In the genomic region with DNA sequence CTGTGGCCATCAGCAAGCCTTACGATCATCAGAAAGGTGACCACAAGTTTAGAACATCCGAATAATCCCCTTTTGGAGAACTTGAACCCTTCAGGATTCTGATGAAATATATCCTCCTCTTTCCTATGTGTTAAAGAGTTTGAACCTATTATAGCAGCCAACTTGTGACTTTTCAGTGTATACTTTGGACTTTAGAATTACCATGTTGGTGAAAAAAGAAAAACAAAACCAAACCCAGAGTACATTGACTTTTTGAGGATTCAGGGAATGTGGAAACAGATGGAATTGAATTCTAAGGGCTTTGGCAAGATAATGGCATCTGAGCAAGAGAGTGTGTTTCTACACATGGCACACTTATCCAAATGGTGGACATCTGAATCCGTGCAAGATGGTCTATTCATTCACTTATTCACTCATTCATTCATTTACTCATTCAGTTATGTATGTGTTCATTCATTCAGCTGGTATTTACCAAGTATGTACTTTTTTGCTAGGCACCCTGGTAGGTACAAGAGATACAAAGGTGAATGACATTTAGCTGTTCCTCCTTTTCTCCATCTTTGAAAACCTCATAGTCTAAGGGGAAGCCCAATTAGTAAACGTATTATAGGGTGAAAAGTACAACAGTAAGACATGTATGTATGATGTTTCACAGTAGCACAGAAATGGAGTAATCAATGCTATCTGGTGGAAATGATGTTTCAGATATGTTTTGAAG, we compare ENCODE assay signal across 21 cellular contexts.
"Had no signal": no experiment of that assay in that cellular context is flagged by ENCODE, and none has a peak within 500 bp of the region (broad histone marks: within the 10 kb centered on the region; RNA-seq: fewer than 3 reads in every experiment).

No MANE protein-coding gene starts in this region.

- H3K9me3 ChIP-seq: adrenal gland, heart left ventricle, lower lobe of right lung, thyroid gland, upper lobe of right lung had no signal

- H3K27me3 ChIP-seq: adrenal gland, heart left ventricle, neural progenitor cell, thyroid gland, upper lobe of right lung had no signal

- H3K4me1 ChIP-seq: adrenal gland, lower lobe of right lung, thyroid gland, upper lobe of right lung had no signal

- H3K36me3 ChIP-seq: adrenal gland, heart left ventricle, neural progenitor cell, thyroid gland, upper lobe of right lung had no signal

- H3K4me2 ChIP-seq: neural progenitor cell had no signal

- DNase-seq: activated CD4-positive, alpha-beta T cell treated with anti-CD3 and anti-CD28 coated beads for 48 hours; activated CD4-positive, alpha-beta T cell treated with anti-CD3 and anti-CD28 coated beads, Interleukin-2, amount 50 U/mL, for 48 hours; activated CD8-positive, alpha-beta memory T cell treated with anti-CD3 and anti-CD28 coated beads for 24 hours; activated effector memory CD4-positive, alpha-beta T cell treated with anti-CD3 and anti-CD28 coated beads, Interleukin-2, amount 50 U/mL, for 16 hours; activated naive CD4-positive, alpha-beta T cell treated with anti-CD3 and anti-CD28 coated beads for 36 hours; activated naive CD8-positive, alpha-beta T cell treated with anti-CD3 and anti-CD28 coated beads for 36 hours; activated T-cell treated with anti-CD3 and anti-CD28 coated beads, Interleukin-2, amount 50 U/mL, for 1 hour; adrenal gland; lower lobe of right lung; mesenchymal stem cell; natural killer cell; occipital lobe; stimulated activated CD4-positive, alpha-beta T cell treated with anti-CD3 and anti-CD28 coated beads, Interleukin-12 subunit alpha, Interleukin-12 subunit beta, amount 100 ng/mL, for 4 hours; stimulated activated CD4-positive, alpha-beta T cell treated with anti-CD3 and anti-CD28 coated beads, Interleukin-4, amount 100 ng/mL, for 1 hour; stimulated activated naive CD8-positive, alpha-beta T cell treated with anti-CD3 and anti-CD28 coated beads, Interleukin-15, amount 100 ng/mL, for 72 hours; thyroid gland; upper lobe of right lung had no signal

- ATAC-seq: lower lobe of right lung; natural killer cell; stimulated activated naive CD8-positive, alpha-beta T cell treated with anti-CD3 and anti-CD28 coated beads, Interleukin-15, amount 100 ng/mL, for 72 hours; upper lobe of right lung had no signal

- H3K9ac ChIP-seq: neural progenitor cell had no signal

- H3K27ac ChIP-seq: adrenal gland, foreskin keratinocyte, heart left ventricle, lower lobe of right lung, neural progenitor cell, thyroid gland, upper lobe of right lung, VCaP had no signal

- H3K4me3 ChIP-seq: adrenal gland, heart left ventricle, lower lobe of right lung, neural progenitor cell, thyroid gland, upper lobe of right lung had no signal

- H2AFZ ChIP-seq: neural progenitor cell had no signal
